ENCODE assay signal across 8 cellular contexts in genomic region chr5:137753227-137753985, GRCh38. TPM values are rescaled to one million over a fixed set of nuclear protein-coding genes. Genes with fewer than 3 reads are reported as not detected.
DNase-seq lines count a peak whose midpoint lies in the region; ATAC-seq and TF ChIP-seq lines count a peak whose summit lies in the region.

No MANE protein-coding gene starts in this region.

- no peak for DNase-seq in AG09309 (ENCODE audit: low read depth)
- DNase-seq in activated T-helper 1 cell treated with anti-CD3 and anti-CD28 coated beads, Interleukin-2, amount 50 U/mL, for 16 hours (ENCODE audit: low read depth in 1 of 2, low spot score in 1 of 2), result peak; percentile 20 to 22
- DNase-seq in fibroblast of mammary gland (ENCODE audit: low read depth), result no peak
- peak; percentile 18 for DNase-seq in neural crest cell (ENCODE audit: low read depth, low spot score)
- DNase-seq in aorta, result peak; percentile 62 to 88
- DNase-seq in NCI-H774 (lab: John Stamatoyannopoulos, UW), result no peak

- H3K9me2 ChIP-seq in Loucy (replicated peaks; ENCODE audit: low read depth, low read length), result no peaks in the 10 kb centered on the region

- H3K79me2 ChIP-seq in Loucy (ENCODE audit: insufficient read depth, low read length), result peaks cover 58% of the 10 kb centered on the region

- H3K27me3 ChIP-seq in Loucy (ENCODE audit: insufficient read depth, low read length, poor library complexity, severe bottlenecking), result peaks cover 11% of the 10 kb centered on the region
- H3K27me3 ChIP-seq in aorta (ENCODE audit: control insufficient read depth in 1 of 2, insufficient read depth in 2 of 2, low read length in 1 of 2), result no peaks in the 10 kb centered on the region

- TF ChIP-seq CTCF in AG09309 (IDR thresholded peaks at IDR 0.05; ENCODE audit: control insufficient read depth, insufficient read depth, low read depth, low read length, missing control alignments), result no peak
- TF ChIP-seq CTCF in Loucy (conservative IDR thresholded peaks at IDR 0.05; ENCODE audit: low read length), result no peak
- no peak for TF ChIP-seq CTCF in fibroblast of mammary gland (conservative IDR thresholded peaks at IDR 0.05; ENCODE audit: control insufficient read depth, insufficient read depth, low read depth, low read length)
- TF ChIP-seq CTCF in neural crest cell (conservative IDR thresholded peaks at IDR 0.05), result no peak

- peaks cover 56% of the 10 kb centered on the region for H4K20me1 ChIP-seq in Loucy (ENCODE audit: insufficient read depth, low read length, poor library complexity, severe bottlenecking)

- peak overlapping the region; percentile 100 for H3K27ac Mint-ChIP-seq in neural crest cell (ENCODE audit: unreplicated experiment)

- peaks cover 16% of the 10 kb centered on the region for H3K36me3 ChIP-seq in Loucy (ENCODE audit: insufficient read depth, low read length)
- no peaks in the 10 kb centered on the region for H3K36me3 ChIP-seq in aorta (ENCODE audit: control insufficient read depth in 1 of 2, insufficient read depth in 2 of 2, low read length in 1 of 2)

- H3K4me3 ChIP-seq in AG09309 (ENCODE audit: control insufficient read depth, low read depth, low read length) (peak overlapping the region; percentile 87), Loucy (ENCODE audit: low read length, poor library complexity, severe bottlenecking) (peak overlapping the region; percentile 99), fibroblast of mammary gland (ENCODE audit: control insufficient read depth, low read depth, low read length) (peak overlapping the region; percentile 97), aorta (ENCODE audit: low read length in 2 of 2) (peak overlapping the region; percentile 39 to 89)

- peak overlapping the region; percentile 88 for H3K4me2 ChIP-seq in Loucy (ENCODE audit: low read depth, low read length, poor library complexity, severe bottlenecking)

- H3K27me3 Mint-ChIP-seq in neural crest cell (ENCODE audit: low read depth), result peaks cover 15% of the 10 kb centered on the region

- H3F3A ChIP-seq in Loucy (ENCODE audit: low read depth), result no peaks in the 10 kb centered on the region

- ATAC-seq in GM21381 (IDR thresholded peaks at IDR 0.05; ENCODE audit: unreplicated experiment) (peak; percentile 2), aorta (ENCODE audit: low FRiP score) (peak; percentile 63)

- peaks cover 31% of the 10 kb centered on the region for H3K4me1 Mint-ChIP-seq in neural crest cell

- peaks cover 3% of the 10 kb centered on the region for H3K9me3 Mint-ChIP-seq in neural crest cell

- 1% methylated on average over 78 to 83 of the region's 83 CpGs for WGBS in aorta, 2 donors

- H3K9ac ChIP-seq in Loucy (ENCODE audit: low read depth, low read length, poor library complexity, severe bottlenecking), result peak overlapping the region; percentile 100

- peak overlapping the region; percentile 98 for H3K4me3 Mint-ChIP-seq in neural crest cell

- H3K4me1 ChIP-seq in Loucy (ENCODE audit: insufficient read depth, low read length, poor library complexity, severe bottlenecking), result peaks cover 34% of the 10 kb centered on the region
- peaks cover 0 to 2% of the 10 kb centered on the region in 2 donors for H3K4me1 ChIP-seq in aorta (ENCODE audit: control insufficient read depth in 1 of 2, insufficient read depth in 2 of 2, low read length in 2 of 2)

- intact Hi-C loops in aorta (cut with DNase I), result no loop called here

- H3K9me3 ChIP-seq in Loucy (ENCODE audit: insufficient read depth, low read depth, low read length) (no peaks in the 10 kb centered on the region), aorta (ENCODE audit: control insufficient read depth, low read length) (no peaks in the 10 kb centered on the region)

- no peak overlapping the region for H2AFZ ChIP-seq in Loucy (ENCODE audit: low read length)

- peaks cover 18% of the 10 kb centered on the region for H3K36me3 Mint-ChIP-seq in neural crest cell (ENCODE audit: low read depth)

- H3K27ac ChIP-seq in aorta (ENCODE audit: low read depth in 1 of 2, low read length in 2 of 2), result peak overlapping the region; percentile 92 to 95

RNA-seq across cellular contexts. Expression of gene HNRNPA0, which starts 0.8 kb away (rescaled TPM):
- total RNA-seq in neural crest cell (99.0 and 102 TPM in 2 replicates), aorta (10 to 100 TPM; 27.0 to 31.2 TPM)
- polyA plus RNA-seq in aorta, result 10 to 100 TPM; 16.5 to 24.4 TPM

RNA-seq across cellular contexts. Expression of gene KLHL3, which starts 17.5 kb away (rescaled TPM):
- total RNA-seq in neural crest cell (9.4 and 11.8 TPM in 2 replicates), aorta (10 to 100 TPM; 20.7 to 38.1 TPM)
- polyA plus RNA-seq in aorta, result 1 to 10 TPM in 1 of 2 donors, under 1 TPM in 1; 0.88 to 3.2 TPM

Comparison
In these comparisons a context has a peak if more than half of its experiments do, and no peak if none do; other contexts are left out.
1. DNase-seq: peak in activated T-helper 1 cell treated with anti-CD3 and anti-CD28 coated beads, Interleukin-2, amount 50 U/mL, for 16 hours (2 of 2), neural crest cell (single experiment) and aorta (2 of 2); none in AG09309 (single experiment), fibroblast of mammary gland (single experiment) and NCI-H774 (single experiment).
2. Peak in every context shown above with its lines, with median percentiles within 50 percentile points of each other: H3K4me3 ChIP-seq.